1 cellular context compared by ENCODE assay signal in genomic region chr11:61173456-61173855, GRCh38.
TF ChIP-seq lines count a peak whose summit lies in the region.

No MANE protein-coding gene starts in this region.

TF ChIP-seq in HepG2, 621 proteins besides CTCF, POLR2A, EP300 and RAD21:
- TF ChIP-seq ZBTB40 (IDR thresholded peaks at IDR 0.05) (no peak), ZBTB40 (CRISPR knock-in tag; IDR thresholded peaks at IDR 0.05) (no peak), SMC3 (IDR thresholded peaks at IDR 0.05; ENCODE audit: low read length) (peak; percentile 48), STAG1 (CRISPR knock-in tag; IDR thresholded peaks at IDR 0.05) (peak; percentile 73)
TF ChIP-seq in HepG2: peak in this region for 2.
